11 cellular contexts compared by ENCODE assay signal in the genomic region with DNA sequence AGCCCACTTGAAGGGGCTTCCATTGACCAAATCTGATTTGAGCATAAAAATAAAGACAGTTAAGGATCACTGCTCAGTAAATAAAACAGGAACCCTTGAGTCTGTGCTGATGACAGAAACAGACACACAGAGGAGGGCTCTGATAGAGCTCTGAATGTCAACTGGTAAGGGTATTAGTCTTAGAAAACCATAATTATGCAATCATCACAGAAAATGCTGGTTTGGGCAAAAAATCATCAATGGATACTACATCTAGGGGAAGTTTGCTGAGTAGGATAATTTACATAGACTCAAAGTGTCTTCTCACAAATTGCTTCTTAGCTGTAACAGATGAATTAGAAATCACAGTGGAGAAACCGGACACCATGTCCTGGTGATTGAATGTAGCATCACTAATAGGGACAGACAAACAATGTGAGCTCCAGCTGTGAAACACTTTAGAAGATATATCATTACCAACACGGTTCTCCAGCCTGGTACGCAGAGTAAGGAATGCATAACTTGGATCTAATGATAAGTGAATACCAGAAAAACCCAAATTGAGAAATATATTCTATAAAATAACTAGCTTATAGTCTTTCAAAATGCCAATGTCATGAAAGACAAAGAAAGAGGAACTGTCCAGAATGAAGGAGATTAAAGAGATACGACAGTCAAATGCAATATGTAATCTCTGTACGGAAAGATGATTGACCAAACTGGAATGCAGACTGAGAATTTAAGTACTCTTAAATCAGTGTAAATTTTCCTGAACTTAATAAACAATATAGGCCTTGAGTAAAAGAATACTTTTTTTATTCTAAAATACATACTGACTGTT. TPM values are rescaled to one million over a fixed set of nuclear protein-coding genes. Genes with fewer than 3 reads are reported as not detected.
DNase-seq lines count a peak whose midpoint lies in the region; ATAC-seq and TF ChIP-seq lines count a peak whose summit lies in the region.
"Had no signal": no experiment of that assay in that cellular context is flagged by ENCODE, and none has a peak within 500 bp of the region (broad histone marks: within the 10 kb centered on the region; RNA-seq: fewer than 3 reads in every experiment).

No MANE protein-coding gene starts in this region.

- no peak for DNase-seq in activated naive CD4-positive, alpha-beta T cell treated with anti-CD3 and anti-CD28 coated beads for 36 hours
- DNase-seq in activated naive CD4-positive, alpha-beta T cell treated with anti-CD3 and anti-CD28 coated beads, Interleukin-2, amount 10 ng/mL, durations not matched to agents 7 days and 5 days, result no peak
- DNase-seq in NCI-H748 (lab: John Stamatoyannopoulos, UW; ENCODE audit: unreplicated experiment) (peak; percentile 87), sigmoid colon (no peak), SW480 (ENCODE audit: low spot score) (no peak)
- no peak for DNase-seq in stimulated activated naive B cell treated with anti-CD40 and anti-IgM and Interleukin-4, amounts not matched to agents 10 μg/mL and 1 μg/mL and 100 μg/mL, for 72 hours
- DNase-seq: activated CD4-positive, alpha-beta T cell treated with anti-CD3 and anti-CD28 coated beads, Interleukin-2, amount 50 U/mL, for 48 hours; left ventricle myocardium superior; NCI-H1105 had no signal

- peak overlapping the region; percentile 3 for H3K4me3 ChIP-seq in endocrine pancreas (ENCODE audit: control insufficient read depth, insufficient read depth, low read length)
- no peak overlapping the region for H3K4me3 ChIP-seq in sigmoid colon

- intact Hi-C loops in activated naive CD4-positive, alpha-beta T cell treated with anti-CD3 and anti-CD28 coated beads for 36 hours (cut with micrococcal nuclease), result no loop called here
- intact Hi-C loops in sigmoid colon (cut with DNase I), result no loop called here

- TF ChIP-seq POLR2A in sigmoid colon (IDR thresholded peaks at IDR 0.05), result no peak

- no peak for TF ChIP-seq CTCF in sigmoid colon (IDR thresholded peaks at IDR 0.05)

- 86 to 87% methylated on average over 5 of the region's 5 CpGs for WGBS in sigmoid colon, 2 donors

- H3K9me3 ChIP-seq in endocrine pancreas (ENCODE audit: control insufficient read depth, low read length) (no peaks in the 10 kb centered on the region), sigmoid colon (no peaks in the 10 kb centered on the region)

- no peak for TF ChIP-seq EP300 in sigmoid colon (IDR thresholded peaks at IDR 0.05)

- H3K9ac ChIP-seq in endocrine pancreas (ENCODE audit: control insufficient read depth, insufficient read depth, low read length), result no peak overlapping the region

- no peaks in the 10 kb centered on the region for H3K9me3 Mint-ChIP-seq in activated naive CD4-positive, alpha-beta T cell treated with anti-CD3 and anti-CD28 coated beads for 36 hours
- no peaks in the 10 kb centered on the region for H3K9me3 Mint-ChIP-seq in activated naive CD4-positive, alpha-beta T cell treated with anti-CD3 and anti-CD28 coated beads, Interleukin-2, amount 10 ng/mL, durations not matched to agents 7 days and 5 days
- H3K9me3 Mint-ChIP-seq in stimulated activated naive B cell treated with anti-CD40 and anti-IgM and Interleukin-4, amounts not matched to agents 10 μg/mL and 1 μg/mL and 100 μg/mL, for 72 hours, result no peaks in the 10 kb centered on the region

- peaks cover 63% of the 10 kb centered on the region for H3K4me1 Mint-ChIP-seq in activated naive CD4-positive, alpha-beta T cell treated with anti-CD3 and anti-CD28 coated beads for 36 hours (ENCODE audit: low read depth)
- peaks cover 27% of the 10 kb centered on the region for H3K4me1 Mint-ChIP-seq in activated naive CD4-positive, alpha-beta T cell treated with anti-CD3 and anti-CD28 coated beads, Interleukin-2, amount 10 ng/mL, durations not matched to agents 7 days and 5 days
- H3K4me1 Mint-ChIP-seq in stimulated activated naive B cell treated with anti-CD40 and anti-IgM and Interleukin-4, amounts not matched to agents 10 μg/mL and 1 μg/mL and 100 μg/mL, for 72 hours, result peaks cover 32 to 61% of the 10 kb centered on the region in 2 donors

- no peaks in the 10 kb centered on the region for H3K27me3 ChIP-seq in endocrine pancreas (ENCODE audit: control insufficient read depth, insufficient read depth, low read length)
- H3K27me3 ChIP-seq in sigmoid colon, result no peaks in the 10 kb centered on the region

- H3K27ac ChIP-seq in sigmoid colon, result no peak overlapping the region

- peak; percentile 72 to 79 for ATAC-seq in stimulated activated naive B cell treated with anti-CD40 and anti-IgM and Interleukin-4, amounts not matched to agents 10 μg/mL and 1 μg/mL and 100 μg/mL, for 72 hours (replicated peaks)
- no peak for ATAC-seq in GM21526 (IDR thresholded peaks at IDR 0.05; ENCODE audit: low FRiP score, unreplicated experiment)
- ATAC-seq: left ventricle myocardium superior had no signal

- peak overlapping the region; percentile 19 for H3K27ac Mint-ChIP-seq in activated naive CD4-positive, alpha-beta T cell treated with anti-CD3 and anti-CD28 coated beads for 36 hours
- no peak overlapping the region for H3K27ac Mint-ChIP-seq in activated naive CD4-positive, alpha-beta T cell treated with anti-CD3 and anti-CD28 coated beads, Interleukin-2, amount 10 ng/mL, durations not matched to agents 7 days and 5 days
- no peak overlapping the region for H3K27ac Mint-ChIP-seq in stimulated activated naive B cell treated with anti-CD40 and anti-IgM and Interleukin-4, amounts not matched to agents 10 μg/mL and 1 μg/mL and 100 μg/mL, for 72 hours

- H3K4me1 ChIP-seq in endocrine pancreas (ENCODE audit: control insufficient read depth, insufficient read depth, low read length) (peaks cover 28% of the 10 kb centered on the region), sigmoid colon (peaks cover 0 to 46% (median 24%) of the 10 kb centered on the region in 4 donors)

- CTCF ChIA-PET in activated naive CD4-positive, alpha-beta T cell treated with anti-CD3 and anti-CD28 coated beads for 36 hours (lab: Charles Lee), result interaction anchor here (0.7 to 2.4 kb wide), 3 partner anchors 16 to 139 kb away, joined by 3 to 10 read pairs (median 3); no protein-coding TSS in a partner anchor
- CTCF ChIA-PET in activated naive CD4-positive, alpha-beta T cell treated with anti-CD3 and anti-CD28 coated beads, Interleukin-2, amount 10 ng/mL, durations not matched to agents 7 days and 5 days (lab: Charles Lee), result no interaction called here

- H3K36me3 ChIP-seq in endocrine pancreas (ENCODE audit: control insufficient read depth, insufficient read depth, low read length), result no peaks in the 10 kb centered on the region
- no peaks in the 10 kb centered on the region for H3K36me3 ChIP-seq in sigmoid colon

- peaks cover 15% of the 10 kb centered on the region for H3K36me3 Mint-ChIP-seq in activated naive CD4-positive, alpha-beta T cell treated with anti-CD3 and anti-CD28 coated beads for 36 hours (ENCODE audit: low read depth)
- peaks cover 19% of the 10 kb centered on the region for H3K36me3 Mint-ChIP-seq in activated naive CD4-positive, alpha-beta T cell treated with anti-CD3 and anti-CD28 coated beads, Interleukin-2, amount 10 ng/mL, durations not matched to agents 7 days and 5 days
- peaks cover 10 to 17% of the 10 kb centered on the region in 2 donors for H3K36me3 Mint-ChIP-seq in stimulated activated naive B cell treated with anti-CD40 and anti-IgM and Interleukin-4, amounts not matched to agents 10 μg/mL and 1 μg/mL and 100 μg/mL, for 72 hours

- no peak overlapping the region for H3K4me3 Mint-ChIP-seq in activated naive CD4-positive, alpha-beta T cell treated with anti-CD3 and anti-CD28 coated beads for 36 hours
- H3K4me3 Mint-ChIP-seq in activated naive CD4-positive, alpha-beta T cell treated with anti-CD3 and anti-CD28 coated beads, Interleukin-2, amount 10 ng/mL, durations not matched to agents 7 days and 5 days, result no peak overlapping the region
- no peak overlapping the region for H3K4me3 Mint-ChIP-seq in stimulated activated naive B cell treated with anti-CD40 and anti-IgM and Interleukin-4, amounts not matched to agents 10 μg/mL and 1 μg/mL and 100 μg/mL, for 72 hours

- H3K27me3 Mint-ChIP-seq in activated naive CD4-positive, alpha-beta T cell treated with anti-CD3 and anti-CD28 coated beads for 36 hours (ENCODE audit: low read depth), result no peaks in the 10 kb centered on the region
- no peaks in the 10 kb centered on the region for H3K27me3 Mint-ChIP-seq in activated naive CD4-positive, alpha-beta T cell treated with anti-CD3 and anti-CD28 coated beads, Interleukin-2, amount 10 ng/mL, durations not matched to agents 7 days and 5 days
- H3K27me3 Mint-ChIP-seq in stimulated activated naive B cell treated with anti-CD40 and anti-IgM and Interleukin-4, amounts not matched to agents 10 μg/mL and 1 μg/mL and 100 μg/mL, for 72 hours, result no peaks in the 10 kb centered on the region

RNA-seq across cellular contexts. Expression of gene CHD1, which starts 17.4 kb away (rescaled TPM):
- 10 to 100 TPM; 50.5 to 52.1 TPM for total RNA-seq in activated naive CD4-positive, alpha-beta T cell treated with anti-CD3 and anti-CD28 coated beads for 36 hours
- total RNA-seq in sigmoid colon, result 10 to 100 TPM; 38.2 to 73.3 (median 52.4) TPM
- 10 to 100 TPM; 13.9 to 24.0 (median 19.8) TPM for polyA plus RNA-seq in sigmoid colon
